Comparison of ENCODE assay signal across 8 cellular contexts in genomic region chr14:67359319-67359774, GRCh38. TPM values are rescaled to one million over a fixed set of nuclear protein-coding genes. Genes with fewer than 3 reads are reported as not detected.
DNase-seq lines count a peak whose midpoint lies in the region; TF ChIP-seq lines count a peak whose summit lies in the region.

No MANE protein-coding gene starts in this region.

- peaks cover 33% of the 10 kb centered on the region for H4K20me1 ChIP-seq in PC-9 (ENCODE audit: insufficient read depth)

- H3K9me2 ChIP-seq in PC-9 (ENCODE audit: insufficient read depth): no peaks in the 10 kb centered on the region

- H3K4me3 Mint-ChIP-seq in activated naive CD4-positive, alpha-beta T cell treated with anti-CD3 and anti-CD28 coated beads, Interleukin-2, amount 10 ng/mL, durations not matched to agents 7 days and 5 days: peak overlapping the region; percentile 97

- peak overlapping the region; percentile 94 for H3K4me2 ChIP-seq in PC-9

- H3K4me1 ChIP-seq in PC-9 (replicated peaks; ENCODE audit: insufficient read depth) (peaks cover 44% of the 10 kb centered on the region), mucosa of stomach (ENCODE audit: control insufficient read depth, insufficient read depth, low read length) (peaks cover 16% of the 10 kb centered on the region)
- H3K4me1 ChIP-seq in effector memory CD4-positive, alpha-beta T cell (ENCODE audit: control insufficient read depth, insufficient read depth, low read length, poor library complexity, severe bottlenecking): peaks cover 20% of the 10 kb centered on the region

- H3K27ac ChIP-seq in PC-9: peak overlapping the region; percentile 71
- H3K27ac ChIP-seq in effector memory CD4-positive, alpha-beta T cell (ENCODE audit: insufficient read depth, low read length, poor library complexity, severe bottlenecking): peak overlapping the region; percentile 87

- no peaks in the 10 kb centered on the region for H3K27me3 Mint-ChIP-seq in activated naive CD4-positive, alpha-beta T cell treated with anti-CD3 and anti-CD28 coated beads, Interleukin-2, amount 10 ng/mL, durations not matched to agents 7 days and 5 days

- no peaks in the 10 kb centered on the region for H3K9me3 ChIP-seq in PC-9 (ENCODE audit: insufficient read depth, low read depth)
- no peaks in the 10 kb centered on the region for H3K9me3 ChIP-seq in effector memory CD4-positive, alpha-beta T cell (ENCODE audit: control insufficient read depth, low read length)
- no peaks in the 10 kb centered on the region for H3K9me3 ChIP-seq in mucosa of stomach (ENCODE audit: control insufficient read depth, low read length)

- no peak for TF ChIP-seq CTCF in PC-9 (conservative IDR thresholded peaks at IDR 0.05)

- no peak for DNase-seq in activated naive CD4-positive, alpha-beta T cell treated with anti-CD3 and anti-CD28 coated beads, Interleukin-2, amount 10 ng/mL, durations not matched to agents 7 days and 5 days
- DNase-seq in activated naive CD4-positive, alpha-beta T cell (lab: John Stamatoyannopoulos, UW): no peak
- DNase-seq in PC-9 (peak; percentile 50 to 65), CD1c-positive myeloid dendritic cell (ENCODE audit: extremely low spot score) (no peak), NCI-H1436 (lab: John Stamatoyannopoulos, UW) (no peak)
- no peak for DNase-seq in effector memory CD4-positive, alpha-beta T cell
- DNase-seq in NK-92 treated with Interleukin-12 subunit alpha and Interleukin-12 subunit beta, amount 100 ng/mL, for 24 hours (lab: John Stamatoyannopoulos, UW): no peak

- peaks cover 10% of the 10 kb centered on the region for H3F3A ChIP-seq in PC-9 (ENCODE audit: insufficient read depth, low read depth)

- CTCF ChIA-PET in activated naive CD4-positive, alpha-beta T cell treated with anti-CD3 and anti-CD28 coated beads, Interleukin-2, amount 10 ng/mL, durations not matched to agents 7 days and 5 days (lab: Charles Lee): interaction anchor here (0.6 to 2.1 kb wide), 16 partner anchors 9 to 1000 kb away, joined by 3 to 13 read pairs (median 4); partner anchors contain the start of gene ZFYVE26
- CTCF ChIA-PET in PC-9 (lab: Charles Lee): interaction anchor here (0.5 to 1.1 kb wide), 5 partner anchors 26 to 1000 kb away, joined by 4 to 6 read pairs (median 4); no protein-coding TSS in a partner anchor

- intact Hi-C loops in PC-9 (cut with micrococcal nuclease; ENCODE audit: unreplicated experiment): loop anchor here (1.0 kb wide), 1 partner anchor 192 kb away; no protein-coding TSS in a partner anchor

- H3K36me3 ChIP-seq in PC-9 (ENCODE audit: low read depth) (peaks cover 9% of the 10 kb centered on the region), mucosa of stomach (ENCODE audit: control insufficient read depth, insufficient read depth, low read length) (no peaks in the 10 kb centered on the region)
- H3K36me3 ChIP-seq in effector memory CD4-positive, alpha-beta T cell (ENCODE audit: control insufficient read depth, insufficient read depth, low read length): no peaks in the 10 kb centered on the region

- BruUV-seq in PC-9 (replicated peaks; lab: Mats Ljungman, UMichigan): no TSS peak

- POLR2A ChIA-PET in PC-9 (lab: Charles Lee; ENCODE audit: unreplicated experiment): interaction anchor here (0.6 to 0.8 kb wide), 8 partner anchors 50 to 1010 kb away, joined by 3 to 7 read pairs (median 4); partner anchors contain the start of gene GPHN

- H3K79me2 ChIP-seq in PC-9 (ENCODE audit: low read depth): peaks cover 88% of the 10 kb centered on the region

- peak overlapping the region; percentile 90 for H3K9ac ChIP-seq in mucosa of stomach (ENCODE audit: low read length)

- H3K27me3 ChIP-seq in PC-9 (ENCODE audit: insufficient read depth, low read depth): no peaks in the 10 kb centered on the region
- no peaks in the 10 kb centered on the region for H3K27me3 ChIP-seq in effector memory CD4-positive, alpha-beta T cell (replicated peaks; ENCODE audit: control insufficient read depth, insufficient read depth, low read length, poor library complexity, severe bottlenecking)
- H3K27me3 ChIP-seq in mucosa of stomach (ENCODE audit: control insufficient read depth, insufficient read depth, low read length): no peaks in the 10 kb centered on the region

- H3K4me1 Mint-ChIP-seq in activated naive CD4-positive, alpha-beta T cell treated with anti-CD3 and anti-CD28 coated beads, Interleukin-2, amount 10 ng/mL, durations not matched to agents 7 days and 5 days: peaks cover 56% of the 10 kb centered on the region

- peak overlapping the region; percentile 91 for H2AFZ ChIP-seq in PC-9

- H3K4me3 ChIP-seq in PC-9 (peak overlapping the region; percentile 75), mucosa of stomach (ENCODE audit: low read length) (peak overlapping the region; percentile 89)
- peak overlapping the region; percentile 79 for H3K4me3 ChIP-seq in effector memory CD4-positive, alpha-beta T cell (ENCODE audit: insufficient read depth, low read depth, low read length, poor library complexity, severe bottlenecking)

- peak overlapping the region; percentile 95 for H3K27ac Mint-ChIP-seq in activated naive CD4-positive, alpha-beta T cell treated with anti-CD3 and anti-CD28 coated beads, Interleukin-2, amount 10 ng/mL, durations not matched to agents 7 days and 5 days

- peaks cover 11% of the 10 kb centered on the region for H3K36me3 Mint-ChIP-seq in activated naive CD4-positive, alpha-beta T cell treated with anti-CD3 and anti-CD28 coated beads, Interleukin-2, amount 10 ng/mL, durations not matched to agents 7 days and 5 days

- H3K9me3 Mint-ChIP-seq in activated naive CD4-positive, alpha-beta T cell treated with anti-CD3 and anti-CD28 coated beads, Interleukin-2, amount 10 ng/mL, durations not matched to agents 7 days and 5 days: no peaks in the 10 kb centered on the region

RNA-seq across cellular contexts. Expression of gene ATP6V1D, which starts 0.3 kb away (rescaled TPM):
- total RNA-seq in PC-9 (2021): 62.7 and 67.9 TPM in 2 replicates

RNA-seq across cellular contexts. Expression of gene EIF2S1, which starts 0.8 kb away (rescaled TPM):
- 144 and 146 TPM in 2 replicates for total RNA-seq in PC-9 (2021)

RNA-seq across cellular contexts. Expression of gene PLEK2, which starts 52.6 kb away (rescaled TPM):
- total RNA-seq in PC-9 (2021): 32.7 and 46.0 TPM in 2 replicates

Comparison
In these comparisons a context has a peak if more than half of its experiments do, and no peak if none do; other contexts are left out.
1. DNase-seq: peak in PC-9 (2 of 2); none in activated naive CD4-positive, alpha-beta T cell treated with anti-CD3 and anti-CD28 coated beads, Interleukin-2, amount 10 ng/mL, durations not matched to agents 7 days and 5 days (single experiment), activated naive CD4-positive, alpha-beta T cell (0 of 4), effector memory CD4-positive, alpha-beta T cell (0 of 3), CD1c-positive myeloid dendritic cell (single experiment), NCI-H1436 (single experiment) and NK-92 treated with Interleukin-12 subunit alpha and Interleukin-12 subunit beta, amount 100 ng/mL, for 24 hours (single experiment).
2. Peak in every context shown above with its lines, with median percentiles within 50 percentile points of each other: H3K4me3 ChIP-seq.